16 cellular contexts compared by ENCODE assay signal in genomic region chr16:49014300-49015188, GRCh38.
"Had no signal": no experiment of that assay in that cellular context is flagged by ENCODE, and none has a peak within 500 bp of the region (broad histone marks: within the 10 kb centered on the region; RNA-seq: fewer than 3 reads in every experiment).

No MANE protein-coding gene starts in this region.

- ATAC-seq: body of pancreas; effector memory CD8-positive, alpha-beta T cell; gastrocnemius medialis; left ventricle myocardium superior had no signal

- H3K9me3 ChIP-seq: body of pancreas, esophagus squamous epithelium, gastrocnemius medialis, tibial artery had no signal

- H3K36me3 ChIP-seq: esophagus squamous epithelium, gastrocnemius medialis, tibial artery had no signal

- H3K27ac ChIP-seq: body of pancreas, esophagus squamous epithelium, gastrocnemius medialis, tibial artery had no signal

- DNase-seq: activated CD4-positive, alpha-beta memory T cell treated with anti-CD3 and anti-CD28 coated beads, Interleukin-2, amount 10 ng/mL, durations not matched to agents 7 days and 5 days; activated CD4-positive, alpha-beta T cell treated with anti-CD3 and anti-CD28 coated beads for 48 hours; activated gamma-delta T cell treated with Interleukin-2 at 50 U/mL for 16 hours; anterior cingulate cortex; body of pancreas; effector memory CD8-positive, alpha-beta T cell; esophagus squamous epithelium; gastrocnemius medialis; head of caudate nucleus; hypothalamus; left ventricle myocardium superior; midbrain; posterior cingulate gyrus; stimulated activated CD4-positive, alpha-beta T cell treated with anti-CD3 and anti-CD28 coated beads, Interleukin-4, amount 100 ng/mL, for 4 hours; T-helper 2 cell; tibial artery had no signal

- H3K4me3 ChIP-seq: body of pancreas, esophagus squamous epithelium, gastrocnemius medialis, tibial artery had no signal

- H3K4me1 ChIP-seq: body of pancreas, esophagus squamous epithelium, gastrocnemius medialis, tibial artery had no signal
